ENCODE assay signal across 14 cellular contexts in the genomic region with DNA sequence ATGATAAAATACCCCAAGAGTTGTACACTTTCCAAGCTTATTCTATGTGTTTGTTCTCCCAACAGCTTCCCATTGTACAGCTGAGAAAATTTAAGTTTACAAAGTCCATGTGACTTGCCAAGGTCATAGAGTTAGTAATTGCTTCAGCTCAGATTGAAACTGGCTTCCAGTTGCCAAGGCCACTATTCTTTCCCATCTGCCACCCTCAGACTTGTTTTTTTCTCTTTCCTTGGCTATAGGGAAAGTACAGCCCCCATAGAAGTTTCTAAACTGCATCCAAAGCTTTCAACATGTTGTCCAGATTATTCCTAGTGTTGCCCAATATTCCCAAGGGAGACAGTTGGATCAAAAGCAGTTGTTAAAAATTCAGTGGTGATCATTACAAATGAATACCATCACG. TPM values are rescaled to one million over a fixed set of nuclear protein-coding genes. Genes with fewer than 3 reads are reported as not detected.
DNase-seq lines count a peak whose midpoint lies in the region; ATAC-seq and TF ChIP-seq lines count a peak whose summit lies in the region.
"Had no signal": no experiment of that assay in that cellular context is flagged by ENCODE, and none has a peak within 500 bp of the region (broad histone marks: within the 10 kb centered on the region; RNA-seq: fewer than 3 reads in every experiment).

No MANE protein-coding gene starts in this region.

- no peak for TF ChIP-seq CTCF in fibroblast of lung (conservative IDR thresholded peaks at IDR 0.05 in 1 of 2, IDR thresholded peaks at IDR 0.05 in 1 of 2; ENCODE audit: low read depth in 1 of 2, low read length in 2 of 2)

- H3K36me3 ChIP-seq in SK-N-MC (ENCODE audit: insufficient read depth, low read length) (no peaks in the 10 kb centered on the region), fibroblast of lung (ENCODE audit: control insufficient read depth, insufficient read depth, low read length) (no peaks in the 10 kb centered on the region)

- H3K79me2 ChIP-seq in fibroblast of lung (ENCODE audit: control insufficient read depth, insufficient read depth, low read length) = no peaks in the 10 kb centered on the region

- H3K4me2 ChIP-seq in fibroblast of lung (ENCODE audit: extremely low read depth, insufficient read depth, low read length) = no peak overlapping the region
- H3K4me2 ChIP-seq: KMS-11 had no signal

- H2AFZ ChIP-seq in fibroblast of lung (ENCODE audit: low read length) = no peak overlapping the region

- no peaks in the 10 kb centered on the region for H3K27me3 ChIP-seq in fibroblast of lung (ENCODE audit: control insufficient read depth, insufficient read depth, low read length)

- H3K36me3 Mint-ChIP-seq in T-helper 2 cell treated with Interferon-gamma antibody and Interleukin-4, amounts not matched to agents 5 μg/mL and 100 μg/mL, for 36 hours (ENCODE audit: low read depth) = peaks cover 44% of the 10 kb centered on the region

- H3K9ac ChIP-seq in SK-N-MC (ENCODE audit: insufficient read length) = peak overlapping the region; percentile 3
- no peak overlapping the region for H3K9ac ChIP-seq in fibroblast of lung (ENCODE audit: insufficient read depth, low read length)
- H3K9ac ChIP-seq: KMS-11 had no signal

- no peak overlapping the region for H3K4me3 Mint-ChIP-seq in T-helper 2 cell treated with Interferon-gamma antibody and Interleukin-4, amounts not matched to agents 5 μg/mL and 100 μg/mL, for 36 hours

- H3K4me3 ChIP-seq in SK-N-MC = no peak overlapping the region
- H3K4me3 ChIP-seq in fibroblast of lung (replicated peaks in 1 of 4; ENCODE audit: control extremely low read depth in 1 of 4, insufficient read depth in 1 of 4, low read depth in 3 of 4, low read length in 4 of 4) = no peak overlapping the region
- no peak overlapping the region for H3K4me3 ChIP-seq in skeletal muscle cell (ENCODE audit: low read depth, low read length)

- DNase-seq in T-helper 2 cell treated with Interferon-gamma antibody and Interleukin-4, amounts not matched to agents 5 μg/mL and 100 μg/mL, for 36 hours (ENCODE audit: low spot score) = no peak
- no peak for DNase-seq in T-helper 2 cell
- no peak for DNase-seq in SK-N-MC (ENCODE audit: low read depth, low spot score)
- DNase-seq in fibroblast of lung (ENCODE audit: low read depth in 2 of 2) = peak; percentile 25 to 62
- DNase-seq in skeletal muscle cell (ENCODE audit: low read depth) = peak; percentile 52
- no peak for DNase-seq in kidney glomerular epithelial cell (lab: John Stamatoyannopoulos, UW)
- DNase-seq: cerebellar nuclear complex, hypothalamus, NCI-H2171, RPMI8226 had no signal

- H3K9me3 ChIP-seq in SK-N-MC (ENCODE audit: low read depth, low read length) (no peaks in the 10 kb centered on the region), fibroblast of lung (ENCODE audit: control insufficient read depth, insufficient read depth, low read depth, low read length) (no peaks in the 10 kb centered on the region)

- H3K27ac ChIP-seq in SK-N-MC (peak overlapping the region; percentile 77; the same call in 1 of the 2 replicates), fibroblast of lung (ENCODE audit: insufficient read depth, low read length) (peak overlapping the region; percentile 97)
- H3K27ac ChIP-seq: KMS-11 had no signal

- H3K4me1 ChIP-seq in fibroblast of lung (ENCODE audit: control insufficient read depth, extremely low read depth, insufficient read depth, low read length) = peaks cover 29% of the 10 kb centered on the region

- H3K27ac Mint-ChIP-seq in T-helper 2 cell treated with Interferon-gamma antibody and Interleukin-4, amounts not matched to agents 5 μg/mL and 100 μg/mL, for 36 hours = peak overlapping the region; percentile 58

- no peak for ATAC-seq in GM21360 (IDR thresholded peaks at IDR 0.05; ENCODE audit: unreplicated experiment)
- no peak for ATAC-seq in GM19023 (IDR thresholded peaks at IDR 0.05; ENCODE audit: unreplicated experiment)

- no peaks in the 10 kb centered on the region for H4K20me1 ChIP-seq in fibroblast of lung (ENCODE audit: control insufficient read depth, extremely low read depth, insufficient read depth, low read length)

- H3K27me3 Mint-ChIP-seq in T-helper 2 cell treated with Interferon-gamma antibody and Interleukin-4, amounts not matched to agents 5 μg/mL and 100 μg/mL, for 36 hours (ENCODE audit: low read depth) = no peaks in the 10 kb centered on the region

- H3K9me3 Mint-ChIP-seq in T-helper 2 cell treated with Interferon-gamma antibody and Interleukin-4, amounts not matched to agents 5 μg/mL and 100 μg/mL, for 36 hours = peaks cover 15% of the 10 kb centered on the region

- peaks cover 38% of the 10 kb centered on the region for H3K4me1 Mint-ChIP-seq in T-helper 2 cell treated with Interferon-gamma antibody and Interleukin-4, amounts not matched to agents 5 μg/mL and 100 μg/mL, for 36 hours (ENCODE audit: low read depth)

RNA-seq across cellular contexts. Expression of gene TNFSF8, which starts 34.8 kb away (rescaled TPM):
- total RNA-seq in fibroblast of lung = not detected in 2 replicates
- not detected in 2 replicates for polyA plus RNA-seq in fibroblast of lung
- polyA plus RNA-seq in fibroblast of lung (2012) = not detected in 2 replicates
- polyA minus RNA-seq in fibroblast of lung (ENCODE audit: low replicate concordance) = not detected in 2 replicates
- total RNA-seq: H1 had no signal
- polyA plus RNA-seq: H1 had no signal

Comparison
In these comparisons a context has a peak if more than half of its experiments do, and no peak if none do; other contexts are left out.
1. DNase-seq: peak in fibroblast of lung (2 of 2) and skeletal muscle cell (single experiment); none in T-helper 2 cell treated with Interferon-gamma antibody and Interleukin-4, amounts not matched to agents 5 μg/mL and 100 μg/mL, for 36 hours (single experiment), T-helper 2 cell (0 of 5), SK-N-MC (single experiment) and kidney glomerular epithelial cell (single experiment).